Comparison of ENCODE assay signal across 11 cellular contexts in the genomic region with DNA sequence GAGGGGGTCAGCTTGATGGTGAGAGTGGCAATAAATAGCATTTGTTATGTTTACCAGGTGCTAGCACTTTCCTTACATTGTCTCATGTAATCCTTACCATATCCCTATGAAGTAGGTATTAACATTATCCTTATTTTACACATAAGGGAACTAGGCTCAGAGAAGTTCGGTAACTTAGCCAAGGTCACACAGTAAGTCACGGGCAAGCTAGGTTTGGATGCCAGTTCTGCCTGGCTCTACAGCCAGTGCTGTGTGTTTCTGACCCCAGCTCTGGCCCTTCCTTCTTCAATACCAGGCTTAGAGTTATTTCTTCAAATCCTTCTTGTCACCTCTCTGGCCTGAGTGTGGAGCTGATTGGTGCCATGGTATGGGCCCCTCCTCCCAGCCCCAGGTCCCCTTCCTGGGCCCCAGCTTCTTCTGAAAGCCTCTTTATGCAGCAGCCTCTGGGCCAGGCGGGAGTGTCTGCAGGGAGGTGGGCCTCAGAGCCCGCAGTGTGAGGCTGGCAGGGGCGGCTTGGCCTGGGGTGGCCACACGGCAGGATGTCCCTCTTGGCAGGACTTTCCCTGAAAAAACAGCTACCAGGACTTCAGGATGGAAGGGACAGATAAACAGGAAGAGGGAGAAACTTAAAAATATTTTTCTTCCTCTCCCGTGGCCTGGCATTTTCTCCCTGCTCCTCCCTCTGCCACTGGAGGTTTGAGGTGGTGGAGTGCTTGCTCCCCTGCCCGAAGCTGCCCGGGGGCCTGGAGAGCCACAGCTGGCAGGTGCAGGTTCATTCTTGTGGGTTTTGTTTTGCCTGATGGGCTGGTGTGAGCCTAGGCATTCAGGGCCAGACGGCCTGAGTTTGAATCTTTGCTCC. TPM values are rescaled to one million over a fixed set of nuclear protein-coding genes. Genes with fewer than 3 reads are reported as not detected.
DNase-seq lines count a peak whose midpoint lies in the region; ATAC-seq and TF ChIP-seq lines count a peak whose summit lies in the region.
"Had no signal": no experiment of that assay in that cellular context is flagged by ENCODE, and none has a peak within 500 bp of the region (broad histone marks: within the 10 kb centered on the region; RNA-seq: fewer than 3 reads in every experiment).

No MANE protein-coding gene starts in this region.

- no peaks in the 10 kb centered on the region; a peak in 1 of 7 replicates for H3K36me3 Mint-ChIP-seq in H9 (ENCODE audit: insufficient read depth in 1 of 3, low read depth in 3 of 3)

- no CpG with 5 or more reads among the region's 10 CpGs for WGBS in H9 (ENCODE audit: extremely low coverage, insufficient read length, low lambda C conversion rate)
- WGBS in prostate gland: 44% methylated on average over 10 of the region's 10 CpGs
- 70% methylated on average over 10 of the region's 10 CpGs for WGBS in smooth muscle cell (ENCODE audit: low lambda C conversion rate)

- TF ChIP-seq POLR2A in prostate gland (IDR thresholded peaks at IDR 0.05): no peak

- H3K4me2 ChIP-seq in H9 (ENCODE audit: insufficient read depth, insufficient read length, low read length) (no peak overlapping the region), smooth muscle cell (no peak overlapping the region)

- no peak overlapping the region for H3K14ac ChIP-seq in H9 (ENCODE audit: insufficient read depth, low read length)

- H3K4ac ChIP-seq in H9 (ENCODE audit: low read depth, low read length): no peak overlapping the region

- peak; percentile 10 for ATAC-seq in left ventricle myocardium superior
- no peak for ATAC-seq in GM19328 (IDR thresholded peaks at IDR 0.05; ENCODE audit: unreplicated experiment)
- no peak for ATAC-seq in sciatic nerve
- no peak for ATAC-seq in HG02884 (IDR thresholded peaks at IDR 0.05; ENCODE audit: unreplicated experiment)
- ATAC-seq: activated T-helper 17 cell treated with anti-CD3 and anti-CD28 coated beads, Interleukin-2, amount 50 U/mL, for 72 hours had no signal

- no peaks in the 10 kb centered on the region for H3K27me3 ChIP-seq in H9 (ENCODE audit: insufficient read depth, low read length)
- no peaks in the 10 kb centered on the region for H3K27me3 ChIP-seq in prostate gland (replicated peaks; ENCODE audit: insufficient read depth)
- no peaks in the 10 kb centered on the region for H3K27me3 ChIP-seq in smooth muscle cell (ENCODE audit: low read depth)

- H3K27me3 Mint-ChIP-seq in H9 (ENCODE audit: low read depth): no peaks in the 10 kb centered on the region

- H3K9ac ChIP-seq in H9 (ENCODE audit: extremely low read depth, insufficient read length, low read length): no peak overlapping the region
- H3K9ac ChIP-seq in smooth muscle cell (ENCODE audit: low read depth): no peak overlapping the region

- no peak overlapping the region for H3K18ac ChIP-seq in H9 (ENCODE audit: insufficient read length, low read depth, low read length)

- H3T11ph ChIP-seq in H9 (ENCODE audit: low read length): no peak overlapping the region

- no peak overlapping the region for H4K5ac ChIP-seq in H9 (ENCODE audit: insufficient read length, low read depth, low read length)

- peaks cover 3% of the 10 kb centered on the region for H3K4me1 ChIP-seq in H9 (ENCODE audit: insufficient read depth, low read length)
- H3K4me1 ChIP-seq in prostate gland (replicated peaks): no peaks in the 10 kb centered on the region
- H3K4me1 ChIP-seq in smooth muscle cell (ENCODE audit: low read depth): peaks cover 12% of the 10 kb centered on the region

- H2AFZ ChIP-seq in H9 (ENCODE audit: low read length): no peak overlapping the region
- no peak overlapping the region for H2AFZ ChIP-seq in smooth muscle cell (ENCODE audit: low read depth)

- H3K79me2 ChIP-seq in H9 (ENCODE audit: insufficient read depth, low read length): peaks cover 10% of the 10 kb centered on the region; the same call in 1 of the 2 replicates
- H3K79me2 ChIP-seq in smooth muscle cell (ENCODE audit: low read depth): no peaks in the 10 kb centered on the region

- no peak overlapping the region for H2BK12ac ChIP-seq in H9 (ENCODE audit: insufficient read length, low read depth, low read length)

- peaks cover 3% of the 10 kb centered on the region for H4K20me1 ChIP-seq in H9 (ENCODE audit: control insufficient read depth, insufficient read depth, insufficient read length)
- no peaks in the 10 kb centered on the region for H4K20me1 ChIP-seq in smooth muscle cell (ENCODE audit: low read depth)

- H3K4me1 Mint-ChIP-seq in H9: peaks cover 22 to 31% of the 10 kb centered on the region in 2 experiments

- H3K27ac ChIP-seq in H9 (ENCODE audit: insufficient read length, low read depth, low read length) (no peak overlapping the region), angular gyrus (ENCODE audit: low read depth, low read length) (peak overlapping the region; percentile 13), prostate gland (peak overlapping the region; percentile 21 to 42), smooth muscle cell (ENCODE audit: low read depth) (no peak overlapping the region)

- H2AK5ac ChIP-seq in H9 (ENCODE audit: insufficient read length, low read length): no peak overlapping the region

- H2BK120ac ChIP-seq in H9 (ENCODE audit: low read depth, low read length, poor library complexity, severe bottlenecking): no peak overlapping the region

- H3K9me3 ChIP-seq in H9 (ENCODE audit: control insufficient read depth, low read depth, low read length) (no peaks in the 10 kb centered on the region), prostate gland (no peaks in the 10 kb centered on the region), smooth muscle cell (replicated peaks; ENCODE audit: low read depth) (no peaks in the 10 kb centered on the region)

- TF ChIP-seq CTCF in H9 (conservative IDR thresholded peaks at IDR 0.05) (no peak), prostate gland (IDR thresholded peaks at IDR 0.05) (no peak), smooth muscle cell (IDR thresholded peaks at IDR 0.05; ENCODE audit: borderline replicate concordance, insufficient read depth, poor library complexity, severe bottlenecking) (no peak)

- H4K91ac ChIP-seq in H9 (ENCODE audit: insufficient read length, low read depth, low read length): no peak overlapping the region

- H3K36me3 ChIP-seq in prostate gland (no peaks in the 10 kb centered on the region), smooth muscle cell (ENCODE audit: low read depth) (no peaks in the 10 kb centered on the region)

- H2BK15ac ChIP-seq in H9 (ENCODE audit: low read depth, low read length): no peak overlapping the region

- no peak overlapping the region for H3K23ac ChIP-seq in H9 (ENCODE audit: insufficient read length, low read depth, low read length)

- H3K27ac Mint-ChIP-seq in H9: peak overlapping the region; percentile 42 to 58 (median 56); a peak in 3 of 7 replicates
- H3K27ac Mint-ChIP-seq: activated T-helper 17 cell treated with anti-CD3 and anti-CD28 coated beads, Interleukin-2, amount 50 U/mL, for 72 hours had no signal

- no peaks in the 10 kb centered on the region for H3K23me2 ChIP-seq in H9 (ENCODE audit: insufficient read length, low read depth, low read length, poor library complexity, severe bottlenecking)

- no peaks in the 10 kb centered on the region for H3K79me1 ChIP-seq in H9 (ENCODE audit: insufficient read depth, low read depth, low read length, poor library complexity, severe bottlenecking)

- H3K4me3 ChIP-seq in prostate gland: no peak overlapping the region
- H3K4me3 ChIP-seq in smooth muscle cell: no peak overlapping the region

- DNase-seq in H9: no peak
- no peak for DNase-seq in left ventricle myocardium superior
- no peak for DNase-seq in prostate gland (ENCODE audit: low spot score)
- no peak for DNase-seq in smooth muscle cell (lab: John Stamatoyannopoulos, UW; ENCODE audit: unreplicated experiment)
- DNase-seq in sciatic nerve (ENCODE audit: low spot score): no peak
- DNase-seq: stimulated activated CD4-positive, alpha-beta T cell treated with anti-CD3 and anti-CD28 coated beads, Interleukin-15, amount 100 ng/mL, for 24 hours had no signal

- no peak overlapping the region for H3K4me3 Mint-ChIP-seq in H9
- H3K4me3 Mint-ChIP-seq: activated T-helper 17 cell treated with anti-CD3 and anti-CD28 coated beads, Interleukin-2, amount 50 U/mL, for 72 hours had no signal

- intact Hi-C loops in left ventricle myocardium superior (cut with micrococcal nuclease): no loop called here
- intact Hi-C loops in prostate gland (cut with DNase I): no loop called here
- intact Hi-C loops in sciatic nerve (cut with DNase I): no loop called here

- H3K9me3 Mint-ChIP-seq in H9: no peaks in the 10 kb centered on the region
- H3K9me3 Mint-ChIP-seq: activated T-helper 17 cell treated with anti-CD3 and anti-CD28 coated beads, Interleukin-2, amount 50 U/mL, for 72 hours had no signal

- H4K8ac ChIP-seq in H9 (replicated peaks; ENCODE audit: insufficient read length, low read depth, low read length): no peak overlapping the region

- no peaks in the 10 kb centered on the region for H3F3A ChIP-seq in smooth muscle cell (ENCODE audit: low read depth)

- no peak overlapping the region for H3K56ac ChIP-seq in H9 (ENCODE audit: insufficient read length, low read depth, low read length)

- no peak overlapping the region for H2BK20ac ChIP-seq in H9 (ENCODE audit: low read depth, low read length, poor library complexity, severe bottlenecking)

- no peak overlapping the region for H2BK5ac ChIP-seq in H9 (ENCODE audit: insufficient read length, low read length)

RNA-seq across cellular contexts. Expression of gene PALD1, which starts 20.6 kb away (rescaled TPM):
- total RNA-seq in H9 (2021) (21.1 and 21.6 TPM in 2 replicates), left ventricle myocardium superior (5.2 TPM), prostate gland (10 to 100 TPM in 1 of 2 donors, 1 to 10 TPM in 1; 6.6 to 12.4 TPM), smooth muscle cell (1.4 and 1.5 TPM in 2 replicates), sciatic nerve (7.8 TPM)
- 0.73 and 2.2 TPM in 2 replicates for polyA plus RNA-seq in smooth muscle cell

RNA-seq across cellular contexts. Expression of gene NODAL, which starts 57.7 kb away (rescaled TPM):
- 80.7 and 84.7 TPM in 2 replicates for total RNA-seq in H9 (2021)
- total RNA-seq in left ventricle myocardium superior: not detected
- total RNA-seq in prostate gland: not detected
- total RNA-seq in smooth muscle cell: not detected in 2 replicates
- 0.63 and 0.81 TPM in 2 replicates for polyA plus RNA-seq in smooth muscle cell
- total RNA-seq in sciatic nerve: not detected
- total RNA-seq: activated T-helper 17 cell treated with anti-CD3 and anti-CD28 coated beads, Interleukin-2, amount 50 U/mL, for 72 hours had no signal
- polyA plus RNA-seq: neural cell had no signal

Comparison
In these comparisons a context has a peak if more than half of its experiments do, and no peak if none do; other contexts are left out.
1. H3K27ac ChIP-seq: peak in angular gyrus (single experiment) and prostate gland (2 of 2); none in H9 (single experiment) and smooth muscle cell (single experiment).
2. RNA of gene NODAL, which starts 57.7 kb away (total RNA-seq): 80.7 to 84.7 TPM in H9; not detected in prostate gland, not detected in left ventricle myocardium superior (single experiment), not detected in smooth muscle cell and not detected in sciatic nerve (single experiment); every median in the first group is over 10 times any median in the second.